ENCODE assay signal across 19 cellular contexts in genomic region chr6:7176208-7176607, GRCh38.
DNase-seq lines count a peak whose midpoint lies in the region; ATAC-seq and TF ChIP-seq lines count a peak whose summit lies in the region.
"Had no signal": no experiment of that assay in that cellular context is flagged by ENCODE, and none has a peak within 500 bp of the region (broad histone marks: within the 10 kb centered on the region; RNA-seq: fewer than 3 reads in every experiment).

No MANE protein-coding gene starts in this region.

- ATAC-seq in T-helper 17 cell = no peak
- no peak for ATAC-seq in GM18873 (IDR thresholded peaks at IDR 0.05; ENCODE audit: low FRiP score, unreplicated experiment)
- ATAC-seq: body of pancreas; left colon; pancreas; stimulated activated naive CD8-positive, alpha-beta T cell treated with anti-CD3 and anti-CD28 coated beads, Interleukin-15, Interleukin-2, amounts not matched to agents 100 U/mL and 50 U/mL, for 24 hours had no signal

- peak overlapping the region; percentile 76 for H3K27ac Mint-ChIP-seq in T-helper 17 cell
- H3K27ac Mint-ChIP-seq in activated T-helper 1 cell treated with anti-CD3 and anti-CD28 coated beads, Interleukin-12 subunit alpha, Interleukin-12 subunit beta, Interleukin-2, Interleukin-4 antibody, amounts not matched to agents 30 ng/mL and 10 ng/mL and 1 ng/mL, durations not matched to agents 14 hours and 24 hours and 36 hours = no peak overlapping the region

- H3K27me3 Mint-ChIP-seq in T-helper 17 cell = no peaks in the 10 kb centered on the region
- no peaks in the 10 kb centered on the region for H3K27me3 Mint-ChIP-seq in activated T-helper 1 cell treated with anti-CD3 and anti-CD28 coated beads, Interleukin-12 subunit alpha, Interleukin-12 subunit beta, Interleukin-2, Interleukin-4 antibody, amounts not matched to agents 30 ng/mL and 10 ng/mL and 1 ng/mL, durations not matched to agents 14 hours and 24 hours and 36 hours (ENCODE audit: insufficient read depth)

- no peak for TF ChIP-seq CTCF in C4-2B (conservative IDR thresholded peaks at IDR 0.05)
- no peak for TF ChIP-seq CTCF in left ventricle myocardium inferior (IDR thresholded peaks at IDR 0.05; ENCODE audit: borderline replicate concordance)

- H3K27ac ChIP-seq in C4-2B (peak overlapping the region; percentile 27), left ventricle myocardium inferior (replicated peaks) (peak overlapping the region; percentile 54)
- H3K27ac ChIP-seq: body of pancreas, pancreas had no signal

- intact Hi-C loops in left ventricle myocardium inferior (cut with micrococcal nuclease) = no loop called here
- intact Hi-C loops in activated T-helper 1 cell treated with anti-CD3 and anti-CD28 coated beads, Interleukin-12 subunit alpha, Interleukin-12 subunit beta, Interleukin-2, Interleukin-4 antibody, amounts not matched to agents 30 ng/mL and 10 ng/mL and 1 ng/mL, durations not matched to agents 14 hours and 24 hours and 36 hours (cut with micrococcal nuclease) = no loop called here

- H3K9me3 ChIP-seq in T-helper 17 cell (ENCODE audit: control insufficient read depth, low read length, poor library complexity, severe bottlenecking) = no peaks in the 10 kb centered on the region
- H3K9me3 ChIP-seq in left ventricle myocardium inferior (replicated peaks) = no peaks in the 10 kb centered on the region
- H3K9me3 ChIP-seq: body of pancreas, pancreas, uterus had no signal

- H3K36me3 Mint-ChIP-seq in T-helper 17 cell (ENCODE audit: low read depth) = peaks cover 5% of the 10 kb centered on the region
- peaks cover 16% of the 10 kb centered on the region for H3K36me3 Mint-ChIP-seq in activated T-helper 1 cell treated with anti-CD3 and anti-CD28 coated beads, Interleukin-12 subunit alpha, Interleukin-12 subunit beta, Interleukin-2, Interleukin-4 antibody, amounts not matched to agents 30 ng/mL and 10 ng/mL and 1 ng/mL, durations not matched to agents 14 hours and 24 hours and 36 hours (ENCODE audit: low read depth)

- no peak overlapping the region for H3K4me3 ChIP-seq in left ventricle myocardium inferior
- H3K4me3 ChIP-seq: body of pancreas, pancreas, uterus had no signal

- DNase-seq in T-helper 17 cell = no peak
- peak; percentile 34 for DNase-seq in left ventricle myocardium inferior
- peak; percentile 59 for DNase-seq in renal cortical epithelial cell (ENCODE audit: low read depth)
- DNase-seq in OCI-M1 (lab: John Stamatoyannopoulos, UW) = no peak
- no peak for DNase-seq in activated T-helper 1 cell treated with anti-CD3 and anti-CD28 coated beads, Interleukin-12 subunit alpha, Interleukin-12 subunit beta, Interleukin-2, Interleukin-4 antibody, amounts not matched to agents 30 ng/mL and 10 ng/mL and 1 ng/mL, durations not matched to agents 14 hours and 24 hours and 36 hours (ENCODE audit: low spot score)
- no peak for DNase-seq in NCI-H2107 (lab: John Stamatoyannopoulos, UW)
- DNase-seq: activated CD4-positive, alpha-beta T cell treated with anti-CD3 and anti-CD28 coated beads for 1 hour; activated naive CD4-positive, alpha-beta T cell treated with anti-CD3 and anti-CD28 coated beads, Interleukin-2, amount 50 U/mL, for 16 hours; body of pancreas; COR-L47; left colon; NCI-H1436; NCI-H226; pancreas; SHP77 treated with DMSO at 0.1 percent for 48 hours; stimulated activated naive CD8-positive, alpha-beta T cell treated with anti-CD3 and anti-CD28 coated beads, Interleukin-15, Interleukin-2, amounts not matched to agents 100 U/mL and 50 U/mL, for 24 hours had no signal

- H3K4me1 Mint-ChIP-seq in T-helper 17 cell = peaks cover 6% of the 10 kb centered on the region
- H3K4me1 Mint-ChIP-seq in activated T-helper 1 cell treated with anti-CD3 and anti-CD28 coated beads, Interleukin-12 subunit alpha, Interleukin-12 subunit beta, Interleukin-2, Interleukin-4 antibody, amounts not matched to agents 30 ng/mL and 10 ng/mL and 1 ng/mL, durations not matched to agents 14 hours and 24 hours and 36 hours (ENCODE audit: low read depth) = no peaks in the 10 kb centered on the region

- H3K36me3 ChIP-seq in left ventricle myocardium inferior = peaks cover 45% of the 10 kb centered on the region
- H3K36me3 ChIP-seq: uterus had no signal

- no peaks in the 10 kb centered on the region for H3K27me3 ChIP-seq in left ventricle myocardium inferior (ENCODE audit: low read depth)
- H3K27me3 ChIP-seq: body of pancreas, pancreas, uterus had no signal

- no peaks in the 10 kb centered on the region for H3K9me3 Mint-ChIP-seq in activated T-helper 1 cell treated with anti-CD3 and anti-CD28 coated beads, Interleukin-12 subunit alpha, Interleukin-12 subunit beta, Interleukin-2, Interleukin-4 antibody, amounts not matched to agents 30 ng/mL and 10 ng/mL and 1 ng/mL, durations not matched to agents 14 hours and 24 hours and 36 hours

- no peak overlapping the region for H3K4me3 Mint-ChIP-seq in T-helper 17 cell
- no peak overlapping the region for H3K4me3 Mint-ChIP-seq in activated T-helper 1 cell treated with anti-CD3 and anti-CD28 coated beads, Interleukin-12 subunit alpha, Interleukin-12 subunit beta, Interleukin-2, Interleukin-4 antibody, amounts not matched to agents 30 ng/mL and 10 ng/mL and 1 ng/mL, durations not matched to agents 14 hours and 24 hours and 36 hours

- H3K4me1 ChIP-seq in left ventricle myocardium inferior = peaks cover 55% of the 10 kb centered on the region
- H3K4me1 ChIP-seq: uterus had no signal

Comparison
In these comparisons a context has a peak if more than half of its experiments do, and no peak if none do; other contexts are left out.
1. DNase-seq: peak in left ventricle myocardium inferior (single experiment) and renal cortical epithelial cell (single experiment); none in T-helper 17 cell (0 of 3), OCI-M1 (single experiment), activated T-helper 1 cell treated with anti-CD3 and anti-CD28 coated beads, Interleukin-12 subunit alpha, Interleukin-12 subunit beta, Interleukin-2, Interleukin-4 antibody, amounts not matched to agents 30 ng/mL and 10 ng/mL and 1 ng/mL, durations not matched to agents 14 hours and 24 hours and 36 hours (single experiment) and NCI-H2107 (single experiment).